In genomic region chr16:11851301-11852091, GRCh38 we compare ENCODE assay signal across 7 cellular contexts. TPM values are rescaled to one million over a fixed set of nuclear protein-coding genes. Genes with fewer than 3 reads are reported as not detected.
DNase-seq lines count a peak whose midpoint lies in the region; ATAC-seq and TF ChIP-seq lines count a peak whose summit lies in the region.

Gene RSL1D1, minus strand, starts transcription at chr16:11851542. Its CDS starts 30 bp downstream, at chr16:11851512.

- no peaks in the 10 kb centered on the region for H3K9me3 ChIP-seq in hepatocyte (ENCODE audit: low read depth)

- H3K27ac ChIP-seq in hepatocyte: peak within 1 kb of the TSS; percentile 85

- H3K4me3 ChIP-seq in astrocyte of the cerebellum (ENCODE audit: low read depth, low read length) (peak within 1 kb of the TSS; percentile 98), hepatocyte (peak within 1 kb of the TSS; percentile 73), retinal pigment epithelial cell (ENCODE audit: low read length) (peak within 1 kb of the TSS; percentile 99)

- peak within 1 kb of the TSS; percentile 85 for H2AFZ ChIP-seq in hepatocyte

- WGBS in hepatocyte (ENCODE audit: low lambda C conversion rate, missing lambda C conversion rate): 2% methylated on average over 55 of the region's 56 CpGs

- peak; percentile 67 for ATAC-seq in GM18517 (IDR thresholded peaks at IDR 0.05; ENCODE audit: unreplicated experiment)
- peak; percentile 80 for ATAC-seq in HG03039 (IDR thresholded peaks at IDR 0.05; ENCODE audit: unreplicated experiment)

- no peaks in the 10 kb centered on the region for H3K27me3 ChIP-seq in hepatocyte

- no peak for TF ChIP-seq CTCF in astrocyte of the cerebellum (IDR thresholded peaks at IDR 0.05; ENCODE audit: low read depth, low read length, missing control alignments)
- no peak for TF ChIP-seq CTCF in hepatocyte (IDR thresholded peaks at IDR 0.05; ENCODE audit: poor library complexity)
- no peak for TF ChIP-seq CTCF in retinal pigment epithelial cell (conservative IDR thresholded peaks at IDR 0.05; ENCODE audit: low read depth, low read length)

- peaks cover 87% of the 10 kb centered on the region for H3K79me2 ChIP-seq in hepatocyte

- no peaks in the 10 kb centered on the region for H3K9me2 ChIP-seq in hepatocyte (replicated peaks; ENCODE audit: insufficient read depth)

- no peaks in the 10 kb centered on the region for H3K36me3 ChIP-seq in hepatocyte (replicated peaks; ENCODE audit: insufficient read depth, low read depth)

- peaks cover 19% of the 10 kb centered on the region for H3K4me1 ChIP-seq in hepatocyte (ENCODE audit: insufficient read depth)

- peaks cover 8% of the 10 kb centered on the region for H4K20me1 ChIP-seq in hepatocyte (ENCODE audit: insufficient read depth, poor library complexity, severe bottlenecking)

- peak within 1 kb of the TSS; percentile 97 for H3K4me2 ChIP-seq in hepatocyte

- peak; percentile 91 to 93 for DNase-seq in NCI-H2081 (lab: John Stamatoyannopoulos, UW)
- DNase-seq in T-helper 9 cell: peak; percentile 88
- peak; percentile 82 for DNase-seq in astrocyte of the cerebellum (ENCODE audit: low read depth)
- peak; percentile 95 for DNase-seq in hepatocyte (ENCODE audit: low spot score)
- DNase-seq in retinal pigment epithelial cell (ENCODE audit: low read depth): peak; percentile 67

- in situ Hi-C loops in astrocyte of the cerebellum (cut with HindIII; ENCODE audit: low sequenced_read_pairs): no loop called here

RNA-seq across cellular contexts. Expression of gene RSL1D1, which starts in this region (rescaled TPM):
- total RNA-seq in hepatocyte: 138 and 162 TPM in 2 replicates
- 138 and 142 TPM in 2 replicates for polyA plus RNA-seq in hepatocyte

Comparison
In these comparisons a context has a peak if more than half of its experiments do, and no peak if none do; other contexts are left out.
1. Peak in every context shown above with its lines: DNase-seq, ATAC-seq, H3K4me3 ChIP-seq and H3K27ac ChIP-seq.